In the genomic region with DNA sequence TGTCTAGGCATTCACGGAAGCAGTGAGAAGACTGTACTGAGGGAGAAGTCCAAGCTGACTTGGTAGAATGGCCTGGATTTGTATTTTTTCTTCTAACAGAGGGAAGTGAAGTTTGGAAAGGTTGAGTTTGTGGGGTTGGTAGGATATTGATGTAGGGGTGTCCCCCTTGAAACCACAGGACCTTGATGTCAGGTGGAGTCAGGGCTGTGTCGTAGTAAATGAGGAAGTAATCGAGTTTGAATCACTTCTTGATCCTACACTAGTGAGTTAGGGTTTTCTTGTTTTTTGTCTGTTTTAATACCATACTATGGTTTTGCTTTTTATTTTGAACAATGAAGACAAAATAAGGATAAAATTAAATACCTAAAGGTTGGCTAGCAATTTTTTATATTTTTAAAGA, we compare ENCODE assay signal across 13 cellular contexts.
A peak's percentile ranks its signal among the peaks of the same experiment; 100 is the strongest.
DNase-seq lines count a peak whose midpoint lies in the region; ATAC-seq and TF ChIP-seq lines count a peak whose summit lies in the region.
"Had no signal": no experiment of that assay in that cellular context is flagged by ENCODE, and none has a peak within 500 bp of the region (broad histone marks: within the 10 kb centered on the region; RNA-seq: fewer than 3 reads in every experiment).

No MANE protein-coding gene starts in this region.

- H3K9me3 Mint-ChIP-seq in nephron: no peaks in the 10 kb centered on the region
- H3K9me3 Mint-ChIP-seq: activated T-cell treated with anti-CD3 and anti-CD28 coated beads, Interleukin-2, amount 50 U/mL, for 4 hours; natural killer cell treated with Interleukin-12 subunit alpha and Interleukin-12 subunit beta and Interleukin-15 and Interleukin-18, amount 100 ng/mL, for 72 hours had no signal

- DNase-seq in NOMO-1 treated with DMSO at 0.1 percent for 48 hours (lab: John Stamatoyannopoulos, UW; ENCODE audit: unreplicated experiment) (peak; percentile 16), NOMO-1 treated with dmso at 0.1 percent for 144 hours (lab: John Stamatoyannopoulos, UW; ENCODE audit: unreplicated experiment) (no peak), HPDE6-E6E7 (ENCODE audit: extremely low spot score) (no peak), NCI-H146 (lab: John Stamatoyannopoulos, UW) (no peak), NCI-H2171 (lab: John Stamatoyannopoulos, UW) (no peak)
- DNase-seq: activated T-cell treated with anti-CD3 and anti-CD28 coated beads, Interleukin-2, amount 50 U/mL, for 4 hours; glutamatergic neuron had no signal

- no peaks in the 10 kb centered on the region for H3K27me3 Mint-ChIP-seq in nephron (ENCODE audit: low read depth)
- H3K27me3 Mint-ChIP-seq: natural killer cell treated with Interleukin-12 subunit alpha and Interleukin-12 subunit beta and Interleukin-15 and Interleukin-18, amount 100 ng/mL, for 72 hours had no signal

- H3K27ac Mint-ChIP-seq in nephron: peak overlapping the region in 2 of 3 experiments; percentile 34 to 75
- H3K27ac Mint-ChIP-seq: WTC11 had no signal

- ATAC-seq in GM21423 (IDR thresholded peaks at IDR 0.05; ENCODE audit: unreplicated experiment) (peak; percentile 88), HG03354 (IDR thresholded peaks at IDR 0.05; ENCODE audit: poor library complexity, severe bottlenecking, unreplicated experiment) (peak; percentile 80)
- ATAC-seq: activated T-cell treated with anti-CD3 and anti-CD28 coated beads, Interleukin-2, amount 50 U/mL, for 4 hours; natural killer cell treated with Interleukin-12 subunit alpha and Interleukin-12 subunit beta and Interleukin-15 and Interleukin-18, amount 100 ng/mL, for 72 hours; sciatic nerve; WTC11 had no signal

- TF ChIP-seq CTCF in nephron (IDR thresholded peaks at IDR 0.05; ENCODE audit: unreplicated experiment in 3 of 3): no peak

- no peak overlapping the region for H3K4me3 Mint-ChIP-seq in nephron
- H3K4me3 Mint-ChIP-seq: activated T-cell treated with anti-CD3 and anti-CD28 coated beads, Interleukin-2, amount 50 U/mL, for 4 hours; natural killer cell treated with Interleukin-12 subunit alpha and Interleukin-12 subunit beta and Interleukin-15 and Interleukin-18, amount 100 ng/mL, for 72 hours; WTC11 had no signal

- peaks cover 7% of the 10 kb centered on the region for H3K4me1 Mint-ChIP-seq in nephron

- no peaks in the 10 kb centered on the region for H3K36me3 Mint-ChIP-seq in nephron (ENCODE audit: low read depth)
